In genomic region chr14:89417469-89418225, GRCh38 we compare ENCODE assay signal across 8 cellular contexts. TPM values are rescaled to one million over a fixed set of nuclear protein-coding genes. Genes with fewer than 3 reads are reported as not detected.
DNase-seq lines count a peak whose midpoint lies in the region; ATAC-seq and TF ChIP-seq lines count a peak whose summit lies in the region.

No MANE protein-coding gene starts in this region.

- ATAC-seq in GM18909 (IDR thresholded peaks at IDR 0.05; ENCODE audit: poor library complexity, unreplicated experiment), result peak; percentile 58
- peak; percentile 46 for ATAC-seq in HG03139 (IDR thresholded peaks at IDR 0.05; ENCODE audit: unreplicated experiment)

- peak; percentile 61 for TF ChIP-seq CTCF in BE2C (IDR thresholded peaks at IDR 0.05; ENCODE audit: low read depth, low read length)

- no peaks in the 10 kb centered on the region; the same call in 1 of the 2 replicates for H3K36me3 ChIP-seq in BE2C

- H3K9me3 ChIP-seq in BE2C, result no peaks in the 10 kb centered on the region

- peak overlapping the region; percentile 82 for H3K4me3 ChIP-seq in BE2C (ENCODE audit: low read depth, low read length)

- DNase-seq in BE2C, result peak; percentile 65
- peak; percentile 62 for DNase-seq in NCI-H526 treated with DMSO at 0.1 percent for 48 hours (lab: John Stamatoyannopoulos, UW)
- DNase-seq in activated CD4-positive, alpha-beta T cell treated with anti-CD3 and anti-CD28 coated beads, Interleukin-2, amount 50 U/mL, for 4 hours, result peak; percentile 41 to 54
- peak; percentile 50 for DNase-seq in effector CD4-positive, alpha-beta T cell
- peak; percentile 91 for DNase-seq in mesenteric fat pad (ENCODE audit: low spot score)
- DNase-seq in stimulated activated CD8-positive, alpha-beta memory T cell treated with anti-CD3 and anti-CD28 coated beads, Interleukin-4, amount 100 ng/mL, for 48 hours, result peak; percentile 69

- H3K4me1 ChIP-seq in BE2C, result peaks cover 10% of the 10 kb centered on the region

- H3K27me3 ChIP-seq in BE2C, result no peaks in the 10 kb centered on the region

RNA-seq across cellular contexts. Expression of gene FOXN3, which starts 0.6 kb away (rescaled TPM):
- 21.9 TPM for polyA plus RNA-seq in BE2C (2012; ENCODE audit: insufficient read depth, insufficient read length, low read depth)
- total RNA-seq in mesenteric fat pad, result 136 TPM

Comparison
In these comparisons a context has a peak if more than half of its experiments do, and no peak if none do; other contexts are left out.
1. Peak in every context shown above with its lines: DNase-seq, ATAC-seq and H3K4me3 ChIP-seq.